Comparison of ENCODE assay signal across 9 cellular contexts in the genomic region with DNA sequence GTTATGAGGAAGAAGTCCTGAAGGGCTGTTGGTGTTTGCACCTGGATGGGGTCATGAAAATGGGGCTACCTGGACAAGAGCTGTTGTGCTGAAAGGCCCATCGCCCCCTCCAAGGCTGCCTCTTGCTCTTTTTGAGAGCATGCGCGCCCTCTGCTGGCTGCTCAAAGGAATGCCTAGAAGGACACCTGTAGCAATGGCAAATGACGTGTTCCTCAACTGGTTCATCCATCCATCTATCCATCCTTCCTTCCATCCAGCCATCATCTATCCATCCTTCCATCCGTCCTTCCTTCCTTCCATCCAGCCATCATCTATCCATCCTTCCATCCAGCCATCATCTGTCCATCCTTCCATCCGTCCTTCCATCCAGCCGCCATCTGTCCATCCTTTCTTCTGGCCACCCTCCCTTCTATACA. TPM values are rescaled to one million over a fixed set of nuclear protein-coding genes. Genes with fewer than 3 reads are reported as not detected.
DNase-seq lines count a peak whose midpoint lies in the region; ATAC-seq and TF ChIP-seq lines count a peak whose summit lies in the region.
"Had no signal": no experiment of that assay in that cellular context is flagged by ENCODE, and none has a peak within 500 bp of the region (broad histone marks: within the 10 kb centered on the region; RNA-seq: fewer than 3 reads in every experiment).

No MANE protein-coding gene starts in this region.

- H3K36me3 ChIP-seq in MM.1S (replicated peaks; ENCODE audit: insufficient read depth, low read length) (no peaks in the 10 kb centered on the region), right atrium auricular region (peaks cover 20% of the 10 kb centered on the region)

- DNase-seq in ACHN (peak; percentile 74), MM.1S (peak; percentile 70), T-helper 17 cell (peak; percentile 61 to 72 (median 70)), amniotic stem cell (lab: John Stamatoyannopoulos, UW) (peak; percentile 21), right atrium auricular region (ENCODE audit: low spot score) (peak; percentile 78), retinal pigment epithelial cell (ENCODE audit: low read depth) (peak; percentile 17)

- no peak overlapping the region for H3K27ac Mint-ChIP-seq in T-helper 17 cell

- H4K20me1 ChIP-seq in MM.1S (ENCODE audit: insufficient read depth, low read length) = no peaks in the 10 kb centered on the region

- H2AFZ ChIP-seq in MM.1S (ENCODE audit: low read length) = no peak overlapping the region

- H3K9ac ChIP-seq in MM.1S (ENCODE audit: low read length) = no peak overlapping the region

- no peaks in the 10 kb centered on the region for H3F3A ChIP-seq in MM.1S (ENCODE audit: insufficient read depth, low read length)

- H3K27ac ChIP-seq in MM.1S (ENCODE audit: low read length) (no peak overlapping the region), right atrium auricular region (peak overlapping the region in 1 of 2 donors; percentile 53)

- in situ Hi-C loops in ACHN (cut with HindIII; ENCODE audit: low pct_ligation_motif_present, low pct_unique_long_range_greater_than_20kb, low sequenced_read_pairs) = no loop called here

- no peaks in the 10 kb centered on the region for H3K9me2 ChIP-seq in MM.1S (replicated peaks; ENCODE audit: insufficient read depth, low read length)

- peaks cover 5% of the 10 kb centered on the region for H3K36me3 Mint-ChIP-seq in T-helper 17 cell (ENCODE audit: low read depth)

- no peak overlapping the region for H3K4me2 ChIP-seq in MM.1S (ENCODE audit: low read depth, low read length)

- peaks cover 5% of the 10 kb centered on the region for H3K4me1 Mint-ChIP-seq in T-helper 17 cell

- no peaks in the 10 kb centered on the region for H3K9me3 ChIP-seq in MM.1S (replicated peaks; ENCODE audit: insufficient read depth, low read length)
- H3K9me3 ChIP-seq in T-helper 17 cell (ENCODE audit: control insufficient read depth, low read length, poor library complexity, severe bottlenecking) = no peaks in the 10 kb centered on the region
- H3K9me3 ChIP-seq in right atrium auricular region = no peaks in the 10 kb centered on the region

- no peaks in the 10 kb centered on the region for H3K27me3 ChIP-seq in MM.1S (replicated peaks; ENCODE audit: insufficient read depth, low read length)
- no peaks in the 10 kb centered on the region for H3K27me3 ChIP-seq in right atrium auricular region

- no peak overlapping the region for H3K4me3 Mint-ChIP-seq in T-helper 17 cell

- no peaks in the 10 kb centered on the region for H3K79me2 ChIP-seq in MM.1S (ENCODE audit: low read length)

- H3K4me1 ChIP-seq in MM.1S (ENCODE audit: low read length) (no peaks in the 10 kb centered on the region), right atrium auricular region (peaks cover 0 to 11% of the 10 kb centered on the region in 2 donors)

- peaks cover 6% of the 10 kb centered on the region for H3K27me3 Mint-ChIP-seq in T-helper 17 cell

- H3K4me3 ChIP-seq in MM.1S (ENCODE audit: low read length) (no peak overlapping the region), right atrium auricular region (no peak overlapping the region), retinal pigment epithelial cell (ENCODE audit: low read length) (no peak overlapping the region)
- H3K4me3 ChIP-seq: skin epidermis had no signal

- peak; percentile 74 for ATAC-seq in GM18511 (IDR thresholded peaks at IDR 0.05; ENCODE audit: unreplicated experiment)
- ATAC-seq in T-helper 17 cell = peak; percentile 87
- no peak for ATAC-seq in HG03159 (IDR thresholded peaks at IDR 0.05; ENCODE audit: unreplicated experiment)

- TF ChIP-seq CTCF in MM.1S (IDR thresholded peaks at IDR 0.05; ENCODE audit: low read length) (peak; percentile 83), right atrium auricular region (IDR thresholded peaks at IDR 0.05) (peak; percentile 92 to 93), retinal pigment epithelial cell (conservative IDR thresholded peaks at IDR 0.05; ENCODE audit: low read depth, low read length) (peak; percentile 90)

RNA-seq across cellular contexts. Expression of a gene that starts 17.2 kb away (rescaled TPM):
- total RNA-seq in T-helper 17 cell = 1,000 to 10,000 TPM; 1,930 to 1,963 TPM
- total RNA-seq in right atrium auricular region = 100 to 1,000 TPM; 437 to 813 TPM

Comparison
In these comparisons a context has a peak if more than half of its experiments do, and no peak if none do; other contexts are left out.
1. DNase-seq: peak in every context shown above with its lines; median percentile 78 in right atrium auricular region; 74 in ACHN; 70 in MM.1S; 70 in T-helper 17 cell; 21 in amniotic stem cell; 17 in retinal pigment epithelial cell.